In the genomic region with DNA sequence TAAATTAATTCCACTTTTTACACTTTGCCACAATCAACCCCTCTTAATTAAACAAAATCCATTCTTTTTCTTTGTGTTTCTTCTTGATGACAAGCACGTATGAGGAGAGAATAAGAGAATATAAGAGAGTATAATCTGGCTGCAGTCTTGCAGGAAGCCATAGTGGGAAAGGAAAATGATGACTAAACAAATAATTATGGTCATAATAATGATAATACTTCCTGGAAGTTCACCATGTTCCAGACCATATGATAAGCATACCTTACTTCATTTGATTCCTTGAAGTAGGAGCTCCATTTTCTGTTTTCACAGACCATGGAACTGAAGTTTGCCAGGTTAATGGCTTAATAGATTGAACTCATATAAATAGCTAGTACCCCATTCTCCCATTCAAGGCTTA, we compare ENCODE assay signal across 13 cellular contexts.
"Had no signal": no experiment of that assay in that cellular context is flagged by ENCODE, and none has a peak within 500 bp of the region (broad histone marks: within the 10 kb centered on the region; RNA-seq: fewer than 3 reads in every experiment).

No MANE protein-coding gene starts in this region.

- H3K9me3 Mint-ChIP-seq: activated naive CD8-positive, alpha-beta T cell treated with anti-CD3 and anti-CD28 coated beads, Interleukin-2, amount 10 ng/mL, durations not matched to agents 7 days and 5 days had no signal

- H3K27me3 Mint-ChIP-seq: activated naive CD8-positive, alpha-beta T cell treated with anti-CD3 and anti-CD28 coated beads, Interleukin-2, amount 10 ng/mL, durations not matched to agents 7 days and 5 days had no signal

- H3K4me3 Mint-ChIP-seq: activated naive CD8-positive, alpha-beta T cell treated with anti-CD3 and anti-CD28 coated beads, Interleukin-2, amount 10 ng/mL, durations not matched to agents 7 days and 5 days; activated T-cell treated with anti-CD3 and anti-CD28 coated beads, Interleukin-2, amount 50 U/mL, for 4 hours had no signal

- DNase-seq: activated CD4-positive, alpha-beta T cell treated with anti-CD3 and anti-CD28 coated beads for 1 hour; activated CD4-positive, alpha-beta T cell treated with anti-CD3 and anti-CD28 coated beads, Interleukin-2, amount 50 U/mL, for 48 hours; activated gamma-delta T cell; activated naive CD8-positive, alpha-beta T cell treated with anti-CD3 and anti-CD28 coated beads, Interleukin-2, amount 10 ng/mL, durations not matched to agents 7 days and 5 days; activated T-cell treated with anti-CD3 and anti-CD28 coated beads, Interleukin-2, amount 50 U/mL, for 4 hours; aorta; effector CD8-positive, alpha-beta T cell; left ventricle myocardium inferior; stimulated activated CD4-positive, alpha-beta T cell treated with anti-CD3 and anti-CD28 coated beads, Interleukin-4, amount 100 ng/mL, for 4 hours; stomach; SW 1271 had no signal

- H3K4me1 Mint-ChIP-seq: activated naive CD8-positive, alpha-beta T cell treated with anti-CD3 and anti-CD28 coated beads, Interleukin-2, amount 10 ng/mL, durations not matched to agents 7 days and 5 days had no signal

- H3K36me3 ChIP-seq: left ventricle myocardium inferior, stomach had no signal

- ATAC-seq: activated T-cell treated with anti-CD3 and anti-CD28 coated beads, Interleukin-2, amount 50 U/mL, for 4 hours; foreskin keratinocyte had no signal

- H3K27me3 ChIP-seq: foreskin keratinocyte, stomach had no signal

- H3K4me3 ChIP-seq: coronary artery, left ventricle myocardium inferior, stomach had no signal

- H3K4me1 ChIP-seq: foreskin keratinocyte, left ventricle myocardium inferior had no signal

- H3K36me3 Mint-ChIP-seq: activated naive CD8-positive, alpha-beta T cell treated with anti-CD3 and anti-CD28 coated beads, Interleukin-2, amount 10 ng/mL, durations not matched to agents 7 days and 5 days had no signal

- H3K9me3 ChIP-seq: left ventricle myocardium inferior, stomach had no signal

- H3K27ac ChIP-seq: coronary artery, foreskin keratinocyte, left ventricle myocardium inferior, stomach had no signal

- H3K27ac Mint-ChIP-seq: activated naive CD8-positive, alpha-beta T cell treated with anti-CD3 and anti-CD28 coated beads, Interleukin-2, amount 10 ng/mL, durations not matched to agents 7 days and 5 days had no signal
